Comparison of ENCODE assay signal across 8 cellular contexts in the genomic region with DNA sequence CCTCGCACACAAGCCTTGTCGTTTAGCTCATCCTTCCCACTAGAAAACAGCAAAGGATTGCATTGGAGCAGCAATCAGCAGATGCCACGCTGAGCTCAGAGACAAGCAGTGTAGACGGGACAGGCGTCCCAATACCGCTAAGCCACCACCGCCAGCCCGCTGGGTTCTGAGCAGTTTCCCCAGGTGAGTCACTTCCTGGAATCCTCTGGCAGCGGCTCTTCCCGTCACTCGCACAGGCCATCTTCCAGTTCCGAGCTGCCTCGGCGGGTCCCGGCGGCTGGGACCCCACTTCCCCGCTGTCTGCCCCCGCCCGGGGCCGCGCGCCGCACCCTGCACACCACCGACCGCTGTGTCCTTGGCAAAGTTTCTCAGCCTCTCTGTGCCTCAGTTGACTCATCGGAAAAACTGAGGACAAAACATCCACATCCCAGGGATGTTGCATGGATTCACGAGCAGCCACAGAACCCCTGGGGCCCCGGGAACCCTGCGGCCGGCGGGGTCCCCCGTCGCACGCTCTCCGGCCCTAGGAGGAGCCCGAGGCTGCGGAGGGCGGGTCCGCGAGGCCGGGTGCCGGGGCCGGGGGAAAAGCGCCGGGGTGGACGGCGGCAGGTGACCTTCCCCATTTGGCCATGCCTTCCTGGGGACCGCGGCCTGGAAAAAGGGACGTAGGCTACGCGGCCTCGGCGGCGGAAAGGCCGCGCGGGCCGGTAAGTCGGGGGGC. TPM values are rescaled to one million over a fixed set of nuclear protein-coding genes. Genes with fewer than 3 reads are reported as not detected.
DNase-seq lines count a peak whose midpoint lies in the region; ATAC-seq and TF ChIP-seq lines count a peak whose summit lies in the region.

No MANE protein-coding gene starts in this region.

- no peak for TF ChIP-seq EP300 in ovary (IDR thresholded peaks at IDR 0.05)

- H3K27ac ChIP-seq in BLaER1 (peak overlapping the region; percentile 82), ovary (peak overlapping the region; percentile 93 to 97), thymus (ENCODE audit: low read depth) (peak overlapping the region; percentile 93)

- DNase-seq in GM19238 (ENCODE audit: insufficient read length, low spot score): peak; percentile 43
- peak; percentile 66 for DNase-seq in RPMI8226
- DNase-seq in activated naive CD4-positive, alpha-beta T cell treated with Interleukin-2 at 50 U/mL for 16 hours: peak; percentile 75
- DNase-seq in globus pallidus (ENCODE audit: low spot score): peak; percentile 26
- DNase-seq in ovary: peak; percentile 36 to 58 (median 55)

- intact Hi-C loops in ovary (cut with DNase I): loop anchor here in 2 of 4 donors (2.0 to 10.0 kb wide), 3 partner anchors 56 to 842 kb away; partner anchors contain the start of genes VPS4B (in 2 of the 2) and ZCCHC2 (in 1 of the 2)

- ATAC-seq in HG03432 (IDR thresholded peaks at IDR 0.05; ENCODE audit: unreplicated experiment): peak; percentile 37

- H3K4me1 ChIP-seq in BLaER1: peaks cover 34% of the 10 kb centered on the region
- peaks cover 2% of the 10 kb centered on the region for H3K4me1 ChIP-seq in ovary (ENCODE audit: insufficient read depth)
- H3K4me1 ChIP-seq in thymus (ENCODE audit: control insufficient read depth, insufficient read depth, low read length): peaks cover 11% of the 10 kb centered on the region

- peak overlapping the region; percentile 91 for H3K9ac ChIP-seq in BLaER1

- TF ChIP-seq CTCF in ovary (IDR thresholded peaks at IDR 0.05): no peak

- peaks cover 37% of the 10 kb centered on the region for H4K20me1 ChIP-seq in BLaER1

- peak overlapping the region; percentile 97 for H3K4me3 ChIP-seq in BLaER1
- peak overlapping the region; percentile 100 for H3K4me3 ChIP-seq in ovary
- peak overlapping the region; percentile 70 for H3K4me3 ChIP-seq in thymus (ENCODE audit: low read length)

- WGBS in ovary, 3 donors: 0 to 1% (median 1%) methylated on average over 46 to 60 of the region's 60 CpGs
- WGBS in thymus: under 1% methylated on average over 60 of the region's 60 CpGs

- H3K9me3 ChIP-seq in BLaER1: peaks cover 7% of the 10 kb centered on the region
- H3K9me3 ChIP-seq in ovary: no peaks in the 10 kb centered on the region
- no peaks in the 10 kb centered on the region for H3K9me3 ChIP-seq in thymus (ENCODE audit: control insufficient read depth)

- no peak for TF ChIP-seq POLR2A in ovary (IDR thresholded peaks at IDR 0.05)

- H3K36me3 ChIP-seq in BLaER1 (peaks cover 18% of the 10 kb centered on the region), ovary (no peaks in the 10 kb centered on the region), thymus (ENCODE audit: control insufficient read depth, insufficient read depth) (peaks cover 7% of the 10 kb centered on the region)

- H3K27me3 ChIP-seq in BLaER1 (no peaks in the 10 kb centered on the region), ovary (no peaks in the 10 kb centered on the region), thymus (ENCODE audit: control insufficient read depth, insufficient read depth) (no peaks in the 10 kb centered on the region)

- H3K4me2 ChIP-seq in BLaER1: peak overlapping the region; percentile 95

RNA-seq across cellular contexts. Expression of gene KDSR, which starts 0.6 kb away (rescaled TPM):
- 10 to 100 TPM; 25.8 to 70.1 (median 62.6) TPM for total RNA-seq in ovary
- polyA plus RNA-seq in ovary: 10 to 100 TPM; 27.8 to 52.3 TPM
- polyA plus RNA-seq in thymus: 28.0 TPM

RNA-seq across cellular contexts. Expression of gene BCL2, which starts 46.9 kb away (rescaled TPM):
- 10 to 100 TPM; 32.6 to 43.9 (median 36.8) TPM for total RNA-seq in ovary
- 10 to 100 TPM; 13.7 to 24.0 TPM for polyA plus RNA-seq in ovary
- 11.7 TPM for polyA plus RNA-seq in thymus

RNA-seq across cellular contexts. Expression of gene VPS4B, which starts 55.8 kb away (rescaled TPM):
- 10 to 100 TPM; 20.7 to 43.4 (median 36.2) TPM for total RNA-seq in ovary
- 10 to 100 TPM; 18.6 to 27.5 TPM for polyA plus RNA-seq in ovary
- polyA plus RNA-seq in thymus: 25.5 TPM

Comparison
In these comparisons a context has a peak if more than half of its experiments do, and no peak if none do; other contexts are left out.
1. Peak in every context shown above with its lines: DNase-seq, ATAC-seq, H3K4me3 ChIP-seq and H3K27ac ChIP-seq.